21 cellular contexts compared by ENCODE assay signal in the genomic region with DNA sequence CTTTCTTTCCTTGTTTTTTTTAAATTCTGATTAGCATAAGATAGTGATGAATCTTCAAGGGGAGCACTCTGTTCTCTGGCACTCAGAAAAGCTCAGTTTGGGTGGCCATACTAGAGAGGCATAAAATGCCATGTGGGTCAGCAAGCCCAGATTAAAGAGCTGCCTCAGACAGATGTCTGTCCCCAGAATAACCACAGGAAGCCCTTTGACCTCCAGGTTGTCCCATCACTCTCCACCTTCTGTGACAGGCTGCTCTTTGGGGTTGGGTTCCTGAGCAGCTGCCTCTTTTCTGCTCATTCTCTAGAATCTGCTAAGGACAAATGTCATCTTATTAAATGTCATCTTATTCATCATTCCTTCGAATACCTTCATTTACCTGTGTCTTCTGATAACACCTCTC.
A peak's percentile ranks its signal among the peaks of the same experiment; 100 is the strongest.
DNase-seq lines count a peak whose midpoint lies in the region; ATAC-seq and TF ChIP-seq lines count a peak whose summit lies in the region.
"Had no signal": no experiment of that assay in that cellular context is flagged by ENCODE, and none has a peak within 500 bp of the region (broad histone marks: within the 10 kb centered on the region; RNA-seq: fewer than 3 reads in every experiment).

No MANE protein-coding gene starts in this region.

- H3K4me3 ChIP-seq in cardiac muscle cell: no peak overlapping the region
- no peak overlapping the region for H3K4me3 ChIP-seq in SJCRH30
- H3K4me3 ChIP-seq: A549; BLaER1 treated with 17β-estradiol and CSF1 and Interleukin-3, amounts not matched to agents 10 nM and 100 nM; GM12878 had no signal

- peak overlapping the region; percentile 39 for H3K27ac ChIP-seq in cardiac muscle cell
- no peak overlapping the region for H3K27ac ChIP-seq in SJCRH30
- H3K27ac ChIP-seq: 22Rv1; A549; BLaER1 treated with 17β-estradiol and CSF1 and Interleukin-3, amounts not matched to agents 10 nM and 100 nM; C4-2B had no signal

- no peak for TF ChIP-seq CTCF in cardiac muscle cell (IDR thresholded peaks at IDR 0.05; ENCODE audit: low read depth, low read length)

- H3K36me3 ChIP-seq in cardiac muscle cell: no peaks in the 10 kb centered on the region
- H3K36me3 ChIP-seq in SJCRH30: no peaks in the 10 kb centered on the region
- H3K36me3 ChIP-seq: BLaER1 treated with 17β-estradiol and CSF1 and Interleukin-3, amounts not matched to agents 10 nM and 100 nM had no signal

- H3K9me3 ChIP-seq in cardiac muscle cell (ENCODE audit: low read depth): no peaks in the 10 kb centered on the region
- peaks cover 3% of the 10 kb centered on the region; the same call in 1 of the 2 replicates for H3K9me3 ChIP-seq in SJCRH30 (replicated peaks)
- H3K9me3 ChIP-seq: A549 had no signal

- DNase-seq in cardiac muscle cell (ENCODE audit: low read depth in 1 of 2, low spot score in 1 of 2) (no peak), left cardiac atrium (no peak), SJCRH30 (peak; percentile 40 to 52), DMS114 treated with DMSO at 0.1 percent for 48 hours (lab: John Stamatoyannopoulos, UW; ENCODE audit: unreplicated experiment) (no peak)
- DNase-seq: AML-193; Caco-2; Calu3; CD4-positive, alpha-beta T cell; CD8-positive, alpha-beta T cell; DMS153; DMS53; DMS79; DND-41; EL; GDM1 had no signal

- H3K27me3 ChIP-seq in cardiac muscle cell: no peaks in the 10 kb centered on the region
- no peaks in the 10 kb centered on the region for H3K27me3 ChIP-seq in SJCRH30
- H3K27me3 ChIP-seq: BLaER1 treated with 17β-estradiol and CSF1 and Interleukin-3, amounts not matched to agents 10 nM and 100 nM had no signal

- ATAC-seq in left cardiac atrium (no peak), HG03025 (IDR thresholded peaks at IDR 0.05; ENCODE audit: low FRiP score, unreplicated experiment) (no peak)
- ATAC-seq: A549; CD8-positive, alpha-beta T cell; GM12878 had no signal

- peaks cover 7% of the 10 kb centered on the region for H3K4me1 ChIP-seq in cardiac muscle cell (ENCODE audit: low read depth)
- peaks cover 13% of the 10 kb centered on the region for H3K4me1 ChIP-seq in SJCRH30
- H3K4me1 ChIP-seq: A549; BLaER1 treated with 17β-estradiol and CSF1 and Interleukin-3, amounts not matched to agents 10 nM and 100 nM; Caco-2 had no signal

- intact Hi-C loops in left cardiac atrium (cut with DNase I): no loop called here

Comparison
In these comparisons a context has a peak if more than half of its experiments do, and no peak if none do; other contexts are left out.
1. DNase-seq: peak in SJCRH30 (2 of 2); none in cardiac muscle cell (0 of 2), left cardiac atrium (single experiment) and DMS114 treated with DMSO at 0.1 percent for 48 hours (single experiment).